8 cellular contexts compared by ENCODE assay signal in the genomic region with DNA sequence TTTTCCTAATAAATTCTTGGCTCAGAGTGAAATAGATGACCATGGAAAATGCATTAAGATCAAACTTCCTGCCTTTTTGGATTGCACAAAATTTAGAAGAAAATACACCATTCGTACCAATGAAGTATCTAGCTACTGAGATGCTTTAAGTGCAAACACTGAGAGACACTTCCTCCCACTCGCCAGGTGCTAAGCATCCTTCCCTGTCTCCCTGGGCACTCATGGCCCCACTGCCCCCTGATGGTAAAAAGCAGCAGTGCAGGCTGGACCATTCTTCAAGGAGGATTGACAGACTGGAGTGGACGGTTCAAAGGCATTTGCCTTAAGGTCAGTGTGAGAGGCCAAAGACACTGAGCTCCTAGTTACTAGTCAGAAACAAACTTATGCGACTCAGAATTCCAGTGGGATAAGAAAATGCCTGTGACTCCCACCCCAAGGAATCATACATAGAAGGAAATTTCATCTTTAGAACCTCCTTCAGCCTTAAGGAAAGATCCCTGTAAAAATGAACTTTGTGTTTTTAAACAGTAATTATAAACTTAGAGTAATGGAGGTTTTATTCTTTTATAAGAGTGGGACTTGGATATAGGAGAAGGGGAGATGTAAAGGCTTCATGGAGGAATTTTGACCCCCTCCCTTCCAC.
DNase-seq lines count a peak whose midpoint lies in the region; ATAC-seq and TF ChIP-seq lines count a peak whose summit lies in the region.

No MANE protein-coding gene starts in this region.

- no peak for TF ChIP-seq POLR2A in spleen (IDR thresholded peaks at IDR 0.05)

- peaks cover 35% of the 10 kb centered on the region for H3K27me3 Mint-ChIP-seq in T-helper 1 cell treated with Interleukin-12 subunit alpha and Interleukin-12 subunit beta and Interleukin-4 antibody, amounts not matched to agents 30 μg/mL and 1 μg/mL, for 36 hours (ENCODE audit: low read depth)

- peak; percentile 64 for DNase-seq in GM10266 (ENCODE audit: extremely low spot score)
- DNase-seq in anterior cingulate cortex (lab: John Stamatoyannopoulos, UW), result peak in 54 of 58 donors; percentile 4 to 85 (median 44)
- peak in 37 of 51 donors; percentile 1 to 58 (median 17) for DNase-seq in hypothalamus (lab: John Stamatoyannopoulos, UW)
- DNase-seq in spleen, result peak; percentile 84
- no peak for DNase-seq in cerebellar nuclear complex (lab: John Stamatoyannopoulos, UW)

- H3K36me3 ChIP-seq in Loucy (ENCODE audit: insufficient read depth, low read length), result no peaks in the 10 kb centered on the region
- no peaks in the 10 kb centered on the region for H3K36me3 ChIP-seq in spleen

- H3K9me2 ChIP-seq in Loucy (replicated peaks; ENCODE audit: low read depth, low read length), result no peaks in the 10 kb centered on the region

- intact Hi-C loops in spleen (cut with DNase I; ENCODE audit: low total_unique reads), result no loop called here

- 13 to 23% (median 17%) methylated on average over 4 of the region's 4 CpGs for WGBS in spleen, 5 donors

- TF ChIP-seq CTCF in GM10266 (IDR thresholded peaks at IDR 0.05; ENCODE audit: control insufficient read depth, insufficient read depth, low read depth, missing control alignments) (peak; percentile 97), Loucy (conservative IDR thresholded peaks at IDR 0.05; ENCODE audit: low read length) (peak; percentile 98), spleen (IDR thresholded peaks at IDR 0.05 in 8 of 11, conservative IDR thresholded peaks at IDR 0.05 in 3 of 11) (peak; percentile 54 to 86 (median 74))

- no peaks in the 10 kb centered on the region for H3K9me3 Mint-ChIP-seq in T-helper 1 cell treated with Interleukin-12 subunit alpha and Interleukin-12 subunit beta and Interleukin-4 antibody, amounts not matched to agents 30 μg/mL and 1 μg/mL, for 36 hours

- H3K9me3 ChIP-seq in Loucy (ENCODE audit: insufficient read depth, low read depth, low read length) (no peaks in the 10 kb centered on the region), spleen (no peaks in the 10 kb centered on the region)

- H3F3A ChIP-seq in Loucy (ENCODE audit: low read depth), result no peaks in the 10 kb centered on the region

- no peaks in the 10 kb centered on the region for H3K79me2 ChIP-seq in Loucy (ENCODE audit: insufficient read depth, low read length)

- no peak overlapping the region for H3K27ac ChIP-seq in spleen

- H3K9ac ChIP-seq in Loucy (ENCODE audit: low read depth, low read length, poor library complexity, severe bottlenecking), result no peak overlapping the region

- H2AFZ ChIP-seq in Loucy (ENCODE audit: low read length), result no peak overlapping the region

- peak; percentile 83 for ATAC-seq in GM21825 (IDR thresholded peaks at IDR 0.05; ENCODE audit: unreplicated experiment)

- H4K20me1 ChIP-seq in Loucy (ENCODE audit: insufficient read depth, low read length, poor library complexity, severe bottlenecking), result no peaks in the 10 kb centered on the region

- H3K27me3 ChIP-seq in Loucy (ENCODE audit: insufficient read depth, low read length, poor library complexity, severe bottlenecking) (no peaks in the 10 kb centered on the region), spleen (replicated peaks in 1 of 7) (no peaks in the 10 kb centered on the region)

- H3K4me3 Mint-ChIP-seq in T-helper 1 cell treated with Interleukin-12 subunit alpha and Interleukin-12 subunit beta and Interleukin-4 antibody, amounts not matched to agents 30 μg/mL and 1 μg/mL, for 36 hours, result no peak overlapping the region

- no peaks in the 10 kb centered on the region for H3K4me1 Mint-ChIP-seq in T-helper 1 cell treated with Interleukin-12 subunit alpha and Interleukin-12 subunit beta and Interleukin-4 antibody, amounts not matched to agents 30 μg/mL and 1 μg/mL, for 36 hours (ENCODE audit: low read depth)

- H3K27ac Mint-ChIP-seq in T-helper 1 cell treated with Interleukin-12 subunit alpha and Interleukin-12 subunit beta and Interleukin-4 antibody, amounts not matched to agents 30 μg/mL and 1 μg/mL, for 36 hours, result peak overlapping the region; percentile 4

- H3K36me3 Mint-ChIP-seq in T-helper 1 cell treated with Interleukin-12 subunit alpha and Interleukin-12 subunit beta and Interleukin-4 antibody, amounts not matched to agents 30 μg/mL and 1 μg/mL, for 36 hours (ENCODE audit: low read depth), result no peaks in the 10 kb centered on the region

- H3K4me3 ChIP-seq in Loucy (ENCODE audit: low read length, poor library complexity, severe bottlenecking) (no peak overlapping the region), spleen (no peak overlapping the region)

- H3K4me2 ChIP-seq in Loucy (ENCODE audit: low read depth, low read length, poor library complexity, severe bottlenecking), result no peak overlapping the region

- H3K4me1 ChIP-seq in Loucy (ENCODE audit: insufficient read depth, low read length, poor library complexity, severe bottlenecking) (no peaks in the 10 kb centered on the region), spleen (no peaks in the 10 kb centered on the region)

Comparison
In these comparisons a context has a peak if more than half of its experiments do, and no peak if none do; other contexts are left out.
1. DNase-seq: peak in GM10266 (single experiment), anterior cingulate cortex (54 of 58), hypothalamus (37 of 51) and spleen (single experiment); none in cerebellar nuclear complex (0 of 2).
2. Peak in every context shown above with its lines, with median percentiles within 50 percentile points of each other: CTCF ChIP-seq.